ENCODE assay signal across 1 cellular context in genomic region chr17:74981979-74982662, GRCh38.
TF ChIP-seq lines count a peak whose summit lies in the region.

No MANE protein-coding gene starts in this region.

TF ChIP-seq in K562, 482 proteins besides CTCF, POLR2A, EP300 and RAD21 (continued from another document and continues in another):
- TF ChIP-seq, protein P1, sequence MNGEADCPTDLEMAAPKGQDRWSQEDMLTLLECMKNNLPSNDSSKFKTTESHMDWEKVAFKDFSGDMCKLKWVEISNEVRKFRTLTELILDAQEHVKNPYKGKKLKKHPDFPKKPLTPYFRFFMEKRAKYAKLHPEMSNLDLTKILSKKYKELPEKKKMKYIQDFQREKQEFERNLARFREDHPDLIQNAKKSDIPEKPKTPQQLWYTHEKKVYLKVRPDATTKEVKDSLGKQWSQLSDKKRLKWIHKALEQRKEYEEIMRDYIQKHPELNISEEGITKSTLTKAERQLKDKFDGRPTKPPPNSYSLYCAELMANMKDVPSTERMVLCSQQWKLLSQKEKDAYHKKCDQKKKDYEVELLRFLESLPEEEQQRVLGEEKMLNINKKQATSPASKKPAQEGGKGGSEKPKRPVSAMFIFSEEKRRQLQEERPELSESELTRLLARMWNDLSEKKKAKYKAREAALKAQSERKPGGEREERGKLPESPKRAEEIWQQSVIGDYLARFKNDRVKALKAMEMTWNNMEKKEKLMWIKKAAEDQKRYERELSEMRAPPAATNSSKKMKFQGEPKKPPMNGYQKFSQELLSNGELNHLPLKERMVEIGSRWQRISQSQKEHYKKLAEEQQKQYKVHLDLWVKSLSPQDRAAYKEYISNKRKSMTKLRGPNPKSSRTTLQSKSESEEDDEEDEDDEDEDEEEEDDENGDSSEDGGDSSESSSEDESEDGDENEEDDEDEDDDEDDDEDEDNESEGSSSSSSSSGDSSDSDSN (IDR thresholded peaks at IDR 0.05; ENCODE audit: borderline replicate concordance in 1 of 2, low read depth in 2 of 2, low read length in 2 of 2) = peak in 1 of 2 experiments; percentile 82; a peak in 1 of 4 replicates
- TF ChIP-seq SMARCA4 (IDR thresholded peaks at IDR 0.05) (peak; percentile 76), KLF10 (CRISPR knock-in tag; IDR thresholded peaks at IDR 0.05) (no peak), TGIF2 (CRISPR knock-in tag; IDR thresholded peaks at IDR 0.05) (no peak), NCOA1 (IDR thresholded peaks at IDR 0.05; ENCODE audit: low read depth) (peak; percentile 66), CCNT2 (IDR thresholded peaks at IDR 0.05; ENCODE audit: borderline replicate concordance, extremely low read depth, insufficient read length, low read depth, low read length) (peak; percentile 91), ZNF395 (CRISPR knock-in tag; IDR thresholded peaks at IDR 0.05) (no peak), ZBTB1 (CRISPR knock-in tag; IDR thresholded peaks at IDR 0.05; ENCODE audit: borderline replicate concordance, low read depth) (peak; percentile 99), ZBTB17 (CRISPR knock-in tag; IDR thresholded peaks at IDR 0.05) (peak; percentile 90), MBD2 (IDR thresholded peaks at IDR 0.05; ENCODE audit: borderline replicate concordance, low read depth) (no peak; the same call in 1 of the 2 replicates), TAF1 (IDR thresholded peaks at IDR 0.05; ENCODE audit: control insufficient read depth, extremely low read depth, insufficient read depth, low read length, severe bottlenecking) (peak; percentile 45), ESRRA (IDR thresholded peaks at IDR 0.05; ENCODE audit: borderline replicate concordance, low read depth) (peak; percentile 97), HDAC1 (IDR thresholded peaks at IDR 0.05) (peak in 1 of 2 experiments; percentile 79; a peak in 2 of 4 replicates), MEIS2 (IDR thresholded peaks at IDR 0.05; ENCODE audit: partially characterized antibody) (peak; percentile 6), SRSF9 (IDR thresholded peaks at IDR 0.05; ENCODE audit: borderline replicate concordance, low read depth, low read length) (no peak), GTF2E2 (tag; IDR thresholded peaks at IDR 0.05) (0 out of 2 replicates have a peak, but pooled peaks have one; percentile 57), RBM34 (IDR thresholded peaks at IDR 0.05; ENCODE audit: borderline replicate concordance, insufficient read depth, low read length) (0 out of 2 replicates have a peak, but pooled peaks have one; percentile 95), ZNF174 (CRISPR knock-in tag; IDR thresholded peaks at IDR 0.05) (no peak), ZNF121 (CRISPR knock-in tag; conservative IDR thresholded peaks at IDR 0.05) (no peak), CBX1 (IDR thresholded peaks at IDR 0.05; ENCODE audit: low read depth) (0 out of 2 replicates have a peak, but pooled peaks have one; percentile 65), HMG20B (CRISPR knock-in tag; IDR thresholded peaks at IDR 0.05) (no peak), THRAP3 (IDR thresholded peaks at IDR 0.05; ENCODE audit: borderline replicate concordance) (no peak), TFAM (CRISPR knock-in tag; conservative IDR thresholded peaks at IDR 0.05) (no peak), ZKSCAN1 (IDR thresholded peaks at IDR 0.05; ENCODE audit: low read depth, low read length) (no peak), ZNF197 (CRISPR knock-in tag; IDR thresholded peaks at IDR 0.05; ENCODE audit: low read depth) (no peak), CGGBP1 (CRISPR knock-in tag; IDR thresholded peaks at IDR 0.05) (no peak), MYBL2 (IDR thresholded peaks at IDR 0.05; ENCODE audit: low read depth) (no peak), MYBL2 (CRISPR knock-in tag; IDR thresholded peaks at IDR 0.05; ENCODE audit: borderline replicate concordance) (no peak), TAF7 (tag; IDR thresholded peaks at IDR 0.05) (peak; percentile 68), RERE (CRISPR knock-in tag; IDR thresholded peaks at IDR 0.05; ENCODE audit: borderline replicate concordance) (no peak), HES1 (IDR thresholded peaks at IDR 0.05; ENCODE audit: low read depth) (peak; percentile 49), PYGO2 (tag; IDR thresholded peaks at IDR 0.05) (no peak), HBP1 (CRISPR knock-in tag; IDR thresholded peaks at IDR 0.05) (no peak), NFE2L1 (tag; IDR thresholded peaks at IDR 0.05; ENCODE audit: borderline replicate concordance, low read depth) (no peak), IRF2 (CRISPR knock-in tag; IDR thresholded peaks at IDR 0.05) (no peak), RBM15 (IDR thresholded peaks at IDR 0.05; ENCODE audit: insufficient read depth, low read length) (no peak), ZNF263 (CRISPR knock-in tag; IDR thresholded peaks at IDR 0.05; ENCODE audit: borderline replicate concordance) (peak; percentile 51; the same call in 1 of the 2 replicates), RCOR1 (IDR thresholded peaks at IDR 0.05; ENCODE audit: borderline replicate concordance in 1 of 2, low read depth in 2 of 2, low read length in 2 of 2) (peak in 1 of 2 experiments; percentile 58; a peak in 3 of 4 replicates), POLR2G (IDR thresholded peaks at IDR 0.05; ENCODE audit: low read depth, low read length) (peak; percentile 97), DPF2 (IDR thresholded peaks at IDR 0.05) (peak; percentile 85)
- TF ChIP-seq, protein P2, sequence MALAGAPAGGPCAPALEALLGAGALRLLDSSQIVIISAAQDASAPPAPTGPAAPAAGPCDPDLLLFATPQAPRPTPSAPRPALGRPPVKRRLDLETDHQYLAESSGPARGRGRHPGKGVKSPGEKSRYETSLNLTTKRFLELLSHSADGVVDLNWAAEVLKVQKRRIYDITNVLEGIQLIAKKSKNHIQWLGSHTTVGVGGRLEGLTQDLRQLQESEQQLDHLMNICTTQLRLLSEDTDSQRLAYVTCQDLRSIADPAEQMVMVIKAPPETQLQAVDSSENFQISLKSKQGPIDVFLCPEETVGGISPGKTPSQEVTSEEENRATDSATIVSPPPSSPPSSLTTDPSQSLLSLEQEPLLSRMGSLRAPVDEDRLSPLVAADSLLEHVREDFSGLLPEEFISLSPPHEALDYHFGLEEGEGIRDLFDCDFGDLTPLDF (CRISPR knock-in tag; IDR thresholded peaks at IDR 0.05) = peak; percentile 77; the same call in 1 of the 2 replicates
- TF ChIP-seq, protein P3, sequence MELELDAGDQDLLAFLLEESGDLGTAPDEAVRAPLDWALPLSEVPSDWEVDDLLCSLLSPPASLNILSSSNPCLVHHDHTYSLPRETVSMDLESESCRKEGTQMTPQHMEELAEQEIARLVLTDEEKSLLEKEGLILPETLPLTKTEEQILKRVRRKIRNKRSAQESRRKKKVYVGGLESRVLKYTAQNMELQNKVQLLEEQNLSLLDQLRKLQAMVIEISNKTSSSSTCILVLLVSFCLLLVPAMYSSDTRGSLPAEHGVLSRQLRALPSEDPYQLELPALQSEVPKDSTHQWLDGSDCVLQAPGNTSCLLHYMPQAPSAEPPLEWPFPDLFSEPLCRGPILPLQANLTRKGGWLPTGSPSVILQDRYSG (tag; conservative IDR thresholded peaks at IDR 0.05; ENCODE audit: low read depth) = peak; percentile 27; the same call in 1 of the 2 replicates
- TF ChIP-seq, protein P4, sequence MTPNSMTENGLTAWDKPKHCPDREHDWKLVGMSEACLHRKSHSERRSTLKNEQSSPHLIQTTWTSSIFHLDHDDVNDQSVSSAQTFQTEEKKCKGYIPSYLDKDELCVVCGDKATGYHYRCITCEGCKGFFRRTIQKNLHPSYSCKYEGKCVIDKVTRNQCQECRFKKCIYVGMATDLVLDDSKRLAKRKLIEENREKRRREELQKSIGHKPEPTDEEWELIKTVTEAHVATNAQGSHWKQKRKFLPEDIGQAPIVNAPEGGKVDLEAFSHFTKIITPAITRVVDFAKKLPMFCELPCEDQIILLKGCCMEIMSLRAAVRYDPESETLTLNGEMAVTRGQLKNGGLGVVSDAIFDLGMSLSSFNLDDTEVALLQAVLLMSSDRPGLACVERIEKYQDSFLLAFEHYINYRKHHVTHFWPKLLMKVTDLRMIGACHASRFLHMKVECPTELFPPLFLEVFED (CRISPR knock-in tag; conservative IDR thresholded peaks at IDR 0.05) = no peak
- TF ChIP-seq, protein P5, sequence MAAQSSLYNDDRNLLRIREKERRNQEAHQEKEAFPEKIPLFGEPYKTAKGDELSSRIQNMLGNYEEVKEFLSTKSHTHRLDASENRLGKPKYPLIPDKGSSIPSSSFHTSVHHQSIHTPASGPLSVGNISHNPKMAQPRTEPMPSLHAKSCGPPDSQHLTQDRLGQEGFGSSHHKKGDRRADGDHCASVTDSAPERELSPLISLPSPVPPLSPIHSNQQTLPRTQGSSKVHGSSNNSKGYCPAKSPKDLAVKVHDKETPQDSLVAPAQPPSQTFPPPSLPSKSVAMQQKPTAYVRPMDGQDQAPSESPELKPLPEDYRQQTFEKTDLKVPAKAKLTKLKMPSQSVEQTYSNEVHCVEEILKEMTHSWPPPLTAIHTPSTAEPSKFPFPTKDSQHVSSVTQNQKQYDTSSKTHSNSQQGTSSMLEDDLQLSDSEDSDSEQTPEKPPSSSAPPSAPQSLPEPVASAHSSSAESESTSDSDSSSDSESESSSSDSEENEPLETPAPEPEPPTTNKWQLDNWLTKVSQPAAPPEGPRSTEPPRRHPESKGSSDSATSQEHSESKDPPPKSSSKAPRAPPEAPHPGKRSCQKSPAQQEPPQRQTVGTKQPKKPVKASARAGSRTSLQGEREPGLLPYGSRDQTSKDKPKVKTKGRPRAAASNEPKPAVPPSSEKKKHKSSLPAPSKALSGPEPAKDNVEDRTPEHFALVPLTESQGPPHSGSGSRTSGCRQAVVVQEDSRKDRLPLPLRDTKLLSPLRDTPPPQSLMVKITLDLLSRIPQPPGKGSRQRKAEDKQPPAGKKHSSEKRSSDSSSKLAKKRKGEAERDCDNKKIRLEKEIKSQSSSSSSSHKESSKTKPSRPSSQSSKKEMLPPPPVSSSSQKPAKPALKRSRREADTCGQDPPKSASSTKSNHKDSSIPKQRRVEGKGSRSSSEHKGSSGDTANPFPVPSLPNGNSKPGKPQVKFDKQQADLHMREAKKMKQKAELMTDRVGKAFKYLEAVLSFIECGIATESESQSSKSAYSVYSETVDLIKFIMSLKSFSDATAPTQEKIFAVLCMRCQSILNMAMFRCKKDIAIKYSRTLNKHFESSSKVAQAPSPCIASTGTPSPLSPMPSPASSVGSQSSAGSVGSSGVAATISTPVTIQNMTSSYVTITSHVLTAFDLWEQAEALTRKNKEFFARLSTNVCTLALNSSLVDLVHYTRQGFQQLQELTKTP (IDR thresholded peaks at IDR 0.05; ENCODE audit: low read depth in 1 of 2, partially characterized antibody in 2 of 2) = peak in 1 of 2 experiments; percentile 67
